ENCODE assay signal across 14 cellular contexts in the genomic region with DNA sequence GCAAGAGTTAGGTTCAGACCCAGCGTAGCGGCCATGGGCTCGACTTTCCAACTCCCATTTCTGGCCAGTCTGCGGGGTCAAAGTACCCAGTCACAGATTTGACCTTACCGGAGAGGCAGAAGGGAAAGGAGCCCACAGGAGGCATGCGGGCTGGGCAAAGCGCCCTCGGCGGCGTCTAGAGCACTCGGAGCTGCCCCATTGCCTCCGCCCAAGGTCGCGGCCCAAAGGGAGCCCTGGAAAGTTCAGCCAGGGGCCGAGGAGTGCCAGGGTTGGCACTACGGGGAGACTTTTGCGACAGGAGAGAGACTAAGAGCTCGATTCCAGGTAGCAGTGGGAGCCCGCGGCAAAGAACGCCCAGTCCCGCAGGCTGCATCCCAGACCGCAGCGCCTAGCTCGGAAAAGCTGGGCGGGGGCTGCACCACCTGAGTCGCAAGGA. TPM values are rescaled to one million over a fixed set of nuclear protein-coding genes. Genes with fewer than 3 reads are reported as not detected.
A peak's percentile ranks its signal among the peaks of the same experiment; 100 is the strongest.
DNase-seq lines count a peak whose midpoint lies in the region; FAIRE-seq and TF ChIP-seq lines count a peak whose summit lies in the region.
"Had no signal": no experiment of that assay in that cellular context is flagged by ENCODE, and none has a peak within 500 bp of the region (broad histone marks: within the 10 kb centered on the region; RNA-seq: fewer than 3 reads in every experiment).

No MANE protein-coding gene starts in this region.

- TF ChIP-seq CTCF in smooth muscle cell (IDR thresholded peaks at IDR 0.05; ENCODE audit: borderline replicate concordance, insufficient read depth, poor library complexity, severe bottlenecking), result no peak

- FAIRE-seq in frontal cortex (lab: Jason Lieb, UNC), result no peak

- peaks cover 36% of the 10 kb centered on the region for H3F3A ChIP-seq in smooth muscle cell (ENCODE audit: low read depth)

- DNase-seq in mesendoderm (peak; percentile 19), smooth muscle cell (lab: John Stamatoyannopoulos, UW; ENCODE audit: unreplicated experiment) (no peak), foreskin melanocyte (no peak), NCI-H1436 treated with DMSO at 0.1 percent for 48 hours (lab: John Stamatoyannopoulos, UW) (no peak), T-helper 1 cell (no peak), frontal cortex (ENCODE audit: low spot score in 2 of 2) (no peak)
- DNase-seq: activated T-cell treated with anti-CD3 and anti-CD28 coated beads, Interleukin-2, amount 50 U/mL, for 24 hours; CD4-positive, alpha-beta T cell; NCI-H446; stimulated activated CD4-positive, alpha-beta T cell treated with anti-CD3 and anti-CD28 coated beads, Interleukin-1b, Interleukin-23, amount 100 ng/mL, for 48 hours; stimulated activated naive CD8-positive, alpha-beta T cell treated with anti-CD3 and anti-CD28 coated beads, Interleukin-15, Interleukin-2, amounts not matched to agents 100 U/mL and 50 U/mL, for 24 hours had no signal

- 0 out of 2 replicates have a peak, but pooled peaks cover 5% of the 10 kb centered on the region for H3K4me1 ChIP-seq in HUES64 (ENCODE audit: insufficient read depth, low read length)
- H3K4me1 ChIP-seq in duodenal mucosa (ENCODE audit: control insufficient read depth in 1 of 2, insufficient read depth in 2 of 2, low read length in 2 of 2), result peaks cover 0 to 3% of the 10 kb centered on the region in 2 donors
- H3K4me1 ChIP-seq in mesendoderm (ENCODE audit: control insufficient read depth, low read depth, low read length), result no peaks in the 10 kb centered on the region
- peaks cover 5% of the 10 kb centered on the region for H3K4me1 ChIP-seq in smooth muscle cell (ENCODE audit: low read depth)

- H3K27me3 ChIP-seq in HUES64 (ENCODE audit: insufficient read depth, low read length) (peaks cover 61% of the 10 kb centered on the region), duodenal mucosa (ENCODE audit: control insufficient read depth in 1 of 2, insufficient read depth in 2 of 2, low read length in 2 of 2) (peaks cover 19 to 23% of the 10 kb centered on the region in 2 donors), mesendoderm (ENCODE audit: insufficient read depth, low read length, poor library complexity) (peaks cover 13% of the 10 kb centered on the region), smooth muscle cell (ENCODE audit: low read depth) (no peaks in the 10 kb centered on the region)

- H3K79me2 ChIP-seq in mesendoderm (ENCODE audit: control insufficient read depth, insufficient read depth, low read length) (no peaks in the 10 kb centered on the region), smooth muscle cell (ENCODE audit: low read depth) (peaks cover 53% of the 10 kb centered on the region)

- no peak overlapping the region for H2BK120ac ChIP-seq in mesendoderm (ENCODE audit: low read depth, low read length)

- H2AFZ ChIP-seq in smooth muscle cell (ENCODE audit: low read depth), result peak overlapping the region; percentile 82

- H2BK15ac ChIP-seq in mesendoderm (replicated peaks; ENCODE audit: low read depth), result no peak overlapping the region

- H3K4me3 ChIP-seq in HUES64 (ENCODE audit: low read length) (peak overlapping the region; percentile 65), duodenal mucosa (ENCODE audit: low read depth in 1 of 2, low read length in 2 of 2) (peak overlapping the region; percentile 35 to 45), mesendoderm (ENCODE audit: low read length) (peak overlapping the region; percentile 27), smooth muscle cell (peak overlapping the region; percentile 79)

- H3K27ac ChIP-seq in HUES64 (ENCODE audit: low read depth, low read length) (no peak overlapping the region), duodenal mucosa (ENCODE audit: low read depth, low read length) (no peak overlapping the region), mesendoderm (ENCODE audit: low read depth, low read length) (no peak overlapping the region), smooth muscle cell (ENCODE audit: low read depth) (peak overlapping the region; percentile 94)

- H3K18ac ChIP-seq in mesendoderm (ENCODE audit: low read length), result no peak overlapping the region

- H3K4me2 ChIP-seq in mesendoderm (ENCODE audit: low read length), result peak overlapping the region; percentile 80
- H3K4me2 ChIP-seq in smooth muscle cell, result peak overlapping the region; percentile 93

- no peak overlapping the region for H2BK5ac ChIP-seq in mesendoderm (ENCODE audit: low read length)

- H3K23ac ChIP-seq in mesendoderm (ENCODE audit: low read length), result no peak overlapping the region

- 6% methylated on average over 27 of the region's 27 CpGs for WGBS in HUES64
- WGBS in mesendoderm (ENCODE audit: extremely low coverage, insufficient coverage, low lambda C conversion rate), result no CpG with 5 or more reads among the region's 27 CpGs
- 8% methylated on average over 27 of the region's 27 CpGs for WGBS in smooth muscle cell (ENCODE audit: low lambda C conversion rate)

- H3K9me3 ChIP-seq in HUES64 (ENCODE audit: insufficient read depth, low read depth, low read length) (no peaks in the 10 kb centered on the region), duodenal mucosa (ENCODE audit: control insufficient read depth in 1 of 2, low read length in 2 of 2) (no peaks in the 10 kb centered on the region), smooth muscle cell (replicated peaks; ENCODE audit: low read depth) (no peaks in the 10 kb centered on the region)

- H4K5ac ChIP-seq in mesendoderm (ENCODE audit: low read length), result no peak overlapping the region

- H3K79me1 ChIP-seq in mesendoderm (ENCODE audit: low read length), result no peaks in the 10 kb centered on the region

- H4K8ac ChIP-seq in mesendoderm (ENCODE audit: low read depth, low read length), result no peak overlapping the region

- no peak overlapping the region for H3K4ac ChIP-seq in mesendoderm (ENCODE audit: low read depth, low read length)

- H2AK5ac ChIP-seq in mesendoderm (ENCODE audit: low read length), result no peak overlapping the region

- H3K36me3 ChIP-seq in HUES64 (ENCODE audit: insufficient read depth, low read length) (no peaks in the 10 kb centered on the region), duodenal mucosa (ENCODE audit: control insufficient read depth in 1 of 2, insufficient read depth in 2 of 2, low read length in 2 of 2) (no peaks in the 10 kb centered on the region), mesendoderm (ENCODE audit: control insufficient read depth, insufficient read depth, low read length) (no peaks in the 10 kb centered on the region), smooth muscle cell (ENCODE audit: low read depth) (no peaks in the 10 kb centered on the region)

- H3K56ac ChIP-seq in mesendoderm (ENCODE audit: low read length), result peak overlapping the region; percentile 81

- H3K9ac ChIP-seq in HUES64 (ENCODE audit: low read depth, low read length) (peak overlapping the region; percentile 1; the same call in 1 of the 2 replicates), duodenal mucosa (ENCODE audit: low read depth in 1 of 2, low read length in 2 of 2) (no peak overlapping the region), mesendoderm (ENCODE audit: low read length) (peak overlapping the region; percentile 66), smooth muscle cell (ENCODE audit: low read depth) (peak overlapping the region; percentile 75)

- H4K20me1 ChIP-seq in smooth muscle cell (ENCODE audit: low read depth), result peaks cover 10% of the 10 kb centered on the region

RNA-seq across cellular contexts. Expression of a gene that starts 0.9 kb away (rescaled TPM):
- 0.50 TPM for polyA plus RNA-seq in HUES64 (2013, experiment 1 of 2)
- polyA plus RNA-seq in HUES64 (2013, experiment 2 of 2), result 1.3 TPM
- polyA plus RNA-seq in mesendoderm (2013, experiment 1 of 2), result 0.17 TPM
- polyA plus RNA-seq in mesendoderm (2013, experiment 2 of 2), result 0.22 TPM
- 69.2 and 74.3 TPM in 2 replicates for total RNA-seq in smooth muscle cell
- 72.4 and 77.8 TPM in 2 replicates for polyA plus RNA-seq in smooth muscle cell
- 1.2 TPM for total RNA-seq in frontal cortex
- total RNA-seq: CD4-positive, alpha-beta T cell; fibroblast of villous mesenchyme had no signal

Comparison
In these comparisons a context has a peak if more than half of its experiments do, and no peak if none do; other contexts are left out.
1. H3K4me3 ChIP-seq: peak in every context shown above with its lines; median percentile 79 in smooth muscle cell; 65 in HUES64; 40 in duodenal mucosa; 27 in mesendoderm.
2. H3K9ac ChIP-seq: peak in HUES64 (single experiment), mesendoderm (single experiment) and smooth muscle cell (single experiment); none in duodenal mucosa (0 of 2).
3. RNA of a gene that starts 0.9 kb away (total RNA-seq): 69.2 to 74.3 TPM in smooth muscle cell; 1.2 TPM in frontal cortex (single experiment); every median in the first group is over 10 times any median in the second.